In the genomic region with DNA sequence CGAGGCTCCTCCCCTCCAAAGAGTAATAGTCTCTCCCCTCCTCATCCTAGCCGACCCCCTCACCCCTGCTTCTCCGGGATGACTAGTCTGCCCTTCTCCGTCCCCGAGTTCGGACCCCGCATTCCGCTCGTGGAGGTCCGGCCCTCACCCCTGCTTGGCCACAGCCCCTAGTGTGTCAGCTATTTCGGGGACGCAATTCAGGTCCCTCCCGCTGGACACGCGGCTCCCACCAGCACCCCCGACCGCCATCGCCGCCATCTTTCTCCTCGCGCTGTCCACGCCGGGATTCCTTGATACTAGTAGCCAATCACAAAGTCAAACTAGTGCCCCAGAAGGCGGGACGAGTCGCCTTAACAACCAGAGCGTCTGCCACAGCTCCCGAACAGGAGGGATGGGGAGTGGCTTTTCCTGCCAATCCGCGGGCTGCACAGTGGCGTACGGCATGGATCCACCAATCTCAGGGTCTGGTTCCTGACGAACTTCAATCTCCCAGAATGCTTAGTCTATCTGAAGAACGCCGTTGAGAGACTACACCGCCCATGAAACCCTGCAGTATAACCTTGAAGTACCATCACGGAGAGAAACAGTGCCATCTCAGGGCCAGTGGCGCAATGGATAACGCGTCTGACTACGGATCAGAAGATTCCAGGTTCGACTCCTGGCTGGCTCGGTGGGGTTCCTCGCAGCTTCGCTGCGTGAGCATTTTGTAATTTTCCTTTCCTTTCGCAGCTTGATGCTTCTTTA, we compare ENCODE assay signal across 8 cellular contexts. TPM values are rescaled to one million over a fixed set of nuclear protein-coding genes. Genes with fewer than 3 reads are reported as not detected.
DNase-seq lines count a peak whose midpoint lies in the region; ATAC-seq and TF ChIP-seq lines count a peak whose summit lies in the region.

A gene (minus strand): TSS at position 273 of the 744 bp plus-strand sequence. CDS start 15 bp downstream, at position 258.

- H3K4me1 ChIP-seq in prostate gland (replicated peaks) = peaks cover 12% of the 10 kb centered on the region
- H3K4me1 ChIP-seq in urinary bladder (ENCODE audit: insufficient read depth) = no peaks in the 10 kb centered on the region

- ATAC-seq in GM18502 (IDR thresholded peaks at IDR 0.05; ENCODE audit: poor library complexity, unreplicated experiment) (peak; percentile 93), HG02943 (IDR thresholded peaks at IDR 0.05; ENCODE audit: low read depth, unreplicated experiment) (peak; percentile 87), left ventricle myocardium superior (peak; percentile 96)

- H3K4me3 ChIP-seq in prostate gland = peak within 1 kb of the TSS; percentile 83 to 96
- peak within 1 kb of the TSS; percentile 71 for H3K4me3 ChIP-seq in urinary bladder (ENCODE audit: low read depth, low read length)

- intact Hi-C loops in left ventricle myocardium superior (cut with micrococcal nuclease) (no loop called here), prostate gland (cut with DNase I) (no loop called here)

- H3K36me3 ChIP-seq in prostate gland (peaks cover 0 to 3% of the 10 kb centered on the region in 2 donors), urinary bladder (ENCODE audit: insufficient read depth) (no peaks in the 10 kb centered on the region)

- peak in 2 of 4 experiments; percentile 4 to 6 for TF ChIP-seq CTCF in prostate gland (IDR thresholded peaks at IDR 0.05)

- WGBS in prostate gland = under 1% methylated on average over 47 of the region's 47 CpGs
- WGBS in urinary bladder = under 1% methylated on average over 47 of the region's 47 CpGs

- DNase-seq in NCI-H187 (lab: John Stamatoyannopoulos, UW) (peak; percentile 99 to 100), T-helper 2 cell (peak; percentile 84 to 100 (median 97)), anterior cingulate cortex (lab: John Stamatoyannopoulos, UW) (peak; percentile 78 to 100 (median 98)), left ventricle myocardium superior (peak; percentile 98), prostate gland (ENCODE audit: low spot score) (peak; percentile 99)

- peak; percentile 89 for TF ChIP-seq POLR2A in prostate gland (IDR thresholded peaks at IDR 0.05)

- H3K27me3 ChIP-seq in prostate gland (replicated peaks; ENCODE audit: insufficient read depth) = no peaks in the 10 kb centered on the region

- no peaks in the 10 kb centered on the region for H3K9me3 ChIP-seq in prostate gland

- H3K27ac ChIP-seq in prostate gland (peak within 1 kb of the TSS; percentile 86 to 93), urinary bladder (ENCODE audit: low read depth) (peak within 1 kb of the TSS; percentile 89)

RNA-seq across cellular contexts. Expression of the gene that starts here (rescaled TPM):
- total RNA-seq in left ventricle myocardium superior = 56.6 TPM
- 10 to 100 TPM; 65.0 to 71.0 TPM for total RNA-seq in prostate gland
- 39.8 TPM for total RNA-seq in urinary bladder
- polyA plus RNA-seq in urinary bladder = 49.3 TPM

Comparison
In these comparisons a context has a peak if more than half of its experiments do, and no peak if none do; other contexts are left out.
1. Peak in every context shown above with its lines: DNase-seq, ATAC-seq, H3K4me3 ChIP-seq and H3K27ac ChIP-seq.